Comparison of ENCODE assay signal across 1 cellular context in the genomic region with DNA sequence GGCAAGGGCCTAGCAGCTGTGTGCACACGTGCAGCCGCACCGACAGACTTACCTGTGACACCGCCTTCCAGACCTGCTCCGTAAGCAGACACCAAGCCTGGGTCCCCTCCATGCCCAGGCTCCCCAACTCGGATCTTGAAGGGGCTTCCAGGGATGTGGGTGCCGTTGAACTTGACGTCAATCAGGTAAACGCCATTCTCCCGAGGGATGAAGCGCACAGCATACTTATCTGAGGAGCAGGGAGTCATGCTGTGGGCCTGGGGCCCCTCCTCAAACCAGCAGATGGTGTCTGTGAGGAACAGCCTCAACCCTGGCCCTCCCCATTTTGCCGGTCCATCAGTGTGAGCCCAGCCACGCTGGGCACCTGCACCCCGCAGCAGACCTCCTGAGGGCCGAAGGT.
TF ChIP-seq lines count a peak whose summit lies in the region.

No MANE protein-coding gene starts in this region.

TF ChIP-seq in IMR-90, 13 proteins besides CTCF, POLR2A, EP300 and RAD21:
- TF ChIP-seq SMC3 (IDR thresholded peaks at IDR 0.05; ENCODE audit: low read depth, low read length): no peak
- no peak for TF ChIP-seq ELK1 (IDR thresholded peaks at IDR 0.05; ENCODE audit: borderline replicate concordance, low read depth, low read length)
- TF ChIP-seq BHLHE40 (IDR thresholded peaks at IDR 0.05; ENCODE audit: low read depth, low read length): no peak
- TF ChIP-seq MAZ (IDR thresholded peaks at IDR 0.05; ENCODE audit: borderline replicate concordance, low read depth, low read length): no peak
- TF ChIP-seq CHD1 (IDR thresholded peaks at IDR 0.05; ENCODE audit: low read depth, low read length): no peak
- no peak for TF ChIP-seq RFX5 (IDR thresholded peaks at IDR 0.05; ENCODE audit: low read depth, low read length)
- TF ChIP-seq, protein P1, sequence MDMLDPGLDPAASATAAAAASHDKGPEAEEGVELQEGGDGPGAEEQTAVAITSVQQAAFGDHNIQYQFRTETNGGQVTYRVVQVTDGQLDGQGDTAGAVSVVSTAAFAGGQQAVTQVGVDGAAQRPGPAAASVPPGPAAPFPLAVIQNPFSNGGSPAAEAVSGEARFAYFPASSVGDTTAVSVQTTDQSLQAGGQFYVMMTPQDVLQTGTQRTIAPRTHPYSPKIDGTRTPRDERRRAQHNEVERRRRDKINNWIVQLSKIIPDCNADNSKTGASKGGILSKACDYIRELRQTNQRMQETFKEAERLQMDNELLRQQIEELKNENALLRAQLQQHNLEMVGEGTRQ (IDR thresholded peaks at IDR 0.05; ENCODE audit: low read depth, low read length): no peak
- no peak for TF ChIP-seq NFE2L2 (IDR thresholded peaks at IDR 0.05; ENCODE audit: low read depth, low read length)
- no peak for TF ChIP-seq MXI1 (IDR thresholded peaks at IDR 0.05; ENCODE audit: borderline replicate concordance, low read depth, low read length)
- no peak for TF ChIP-seq MAFK (IDR thresholded peaks at IDR 0.05; ENCODE audit: low read depth, low read length)
- no peak for TF ChIP-seq CEBPB (IDR thresholded peaks at IDR 0.05; ENCODE audit: low read depth, low read length)
- no peak for TF ChIP-seq RCOR1 (IDR thresholded peaks at IDR 0.05; ENCODE audit: insufficient replicate concordance, low read length)
TF ChIP-seq in IMR-90: peak in this region for 0.
